8 cellular contexts compared by ENCODE assay signal in the genomic region with DNA sequence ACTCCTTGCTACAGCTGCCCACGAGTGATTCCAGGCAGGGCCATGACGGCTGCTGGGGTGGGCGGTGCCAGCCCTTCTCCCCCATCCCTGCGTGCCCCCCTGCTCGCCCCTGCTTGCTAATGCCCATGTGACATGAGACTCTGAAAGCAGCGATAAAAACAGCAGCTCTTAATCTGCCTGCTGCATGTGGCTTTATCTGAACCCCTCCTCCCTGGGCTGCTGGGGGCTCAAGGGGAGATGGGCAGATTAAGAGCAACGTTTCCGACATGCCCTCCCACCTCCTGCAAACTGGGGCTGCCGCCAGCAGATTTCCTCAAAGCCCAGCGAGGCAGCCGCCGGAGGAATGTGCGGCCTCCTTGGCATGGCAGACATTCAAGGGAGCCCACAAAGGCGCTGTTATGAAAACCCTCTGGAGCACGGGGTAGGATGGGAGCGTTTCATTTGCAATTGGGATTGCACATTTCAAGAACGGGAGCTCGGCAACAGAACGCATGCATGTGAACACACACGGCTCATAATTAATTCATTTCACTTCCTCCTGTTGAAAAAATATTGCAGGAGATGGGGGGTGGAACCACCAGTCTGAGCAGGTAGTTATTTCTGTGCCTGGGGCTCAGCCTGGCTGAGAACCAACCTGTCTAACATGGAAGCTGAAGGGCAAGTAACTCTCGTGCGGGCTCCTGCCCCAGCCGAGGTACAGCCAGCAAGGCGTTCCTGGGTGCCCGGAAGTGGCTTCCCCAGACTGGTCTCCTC.
A peak's percentile ranks its signal among the peaks of the same experiment; 100 is the strongest.
DNase-seq lines count a peak whose midpoint lies in the region; ATAC-seq and TF ChIP-seq lines count a peak whose summit lies in the region.

No MANE protein-coding gene starts in this region.

- no peak for DNase-seq in CD4-positive, alpha-beta memory T cell
- peak; percentile 59 to 72 for DNase-seq in SJSA1 (ENCODE audit: low read depth in 1 of 2, low spot score in 2 of 2)
- DNase-seq in endodermal cell = peak; percentile 52
- peak; percentile 93 for DNase-seq in myocyte (ENCODE audit: low read depth)
- DNase-seq in mesenteric fat pad (ENCODE audit: low spot score) = no peak
- DNase-seq in effector CD4-positive, alpha-beta T cell = no peak

- peaks cover 8% of the 10 kb centered on the region for H3K4me1 ChIP-seq in CD4-positive, alpha-beta memory T cell (ENCODE audit: insufficient read depth, low read length)
- H3K4me1 ChIP-seq in SJSA1 (replicated peaks) (peaks cover 18% of the 10 kb centered on the region), endodermal cell (ENCODE audit: control insufficient read depth, insufficient read depth, low read length) (no peaks in the 10 kb centered on the region)

- H3K4me3 ChIP-seq in CD4-positive, alpha-beta memory T cell (ENCODE audit: low read length in 2 of 2) = no peak overlapping the region
- H3K4me3 ChIP-seq in SJSA1 (no peak overlapping the region), endodermal cell (ENCODE audit: low read length) (no peak overlapping the region)

- TF ChIP-seq CTCF in endodermal cell (conservative IDR thresholded peaks at IDR 0.05) = no peak

- H3K9ac ChIP-seq in endodermal cell (ENCODE audit: extremely low read depth, low read length, poor library complexity, severe bottlenecking) = no peak overlapping the region

- no peak overlapping the region for H3K27ac ChIP-seq in CD4-positive, alpha-beta memory T cell (ENCODE audit: low read depth, low read length)
- H3K27ac ChIP-seq in SJSA1 = no peak overlapping the region
- peak overlapping the region; percentile 15 for H3K27ac ChIP-seq in endodermal cell (ENCODE audit: low read depth, low read length)

- peaks cover 1 to 11% (median 9%) of the 10 kb centered on the region in 4 donors for H3K4me1 Mint-ChIP-seq in CD4-positive, alpha-beta memory T cell
- H3K4me1 Mint-ChIP-seq in endodermal cell = peaks cover 4% of the 10 kb centered on the region

- peak; percentile 56 for ATAC-seq in GM21515 (IDR thresholded peaks at IDR 0.05; ENCODE audit: unreplicated experiment)
- ATAC-seq in HG03095 (IDR thresholded peaks at IDR 0.05; ENCODE audit: unreplicated experiment) = no peak

- CTCF ChIA-PET in CD4-positive, alpha-beta memory T cell (lab: Charles Lee; ENCODE audit: partially characterized antibody) = no interaction called here

- POLR2A ChIA-PET in CD4-positive, alpha-beta memory T cell (lab: Charles Lee; ENCODE audit: partially characterized antibody) = no interaction called here

- H3K9me3 ChIP-seq in CD4-positive, alpha-beta memory T cell (ENCODE audit: control insufficient read depth in 1 of 2, low read length in 2 of 2) = no peaks in the 10 kb centered on the region
- H3K9me3 ChIP-seq in SJSA1 (replicated peaks) (no peaks in the 10 kb centered on the region), endodermal cell (ENCODE audit: control insufficient read depth, low read length) (no peaks in the 10 kb centered on the region)

- 79 to 85% methylated on average over 20 to 25 of the region's 25 CpGs for WGBS in endodermal cell (ENCODE audit: insufficient coverage in 1 of 2, insufficient read length in 1 of 2), 2 experiments

- H3K9me3 Mint-ChIP-seq in CD4-positive, alpha-beta memory T cell = no peaks in the 10 kb centered on the region
- no peaks in the 10 kb centered on the region for H3K9me3 Mint-ChIP-seq in endodermal cell

- no peaks in the 10 kb centered on the region for H3K36me3 Mint-ChIP-seq in CD4-positive, alpha-beta memory T cell
- no peaks in the 10 kb centered on the region for H3K36me3 Mint-ChIP-seq in endodermal cell (ENCODE audit: low read depth)

- H3K27me3 Mint-ChIP-seq in CD4-positive, alpha-beta memory T cell = peaks cover 9 to 12% of the 10 kb centered on the region in 2 donors
- peaks cover 36% of the 10 kb centered on the region for H3K27me3 Mint-ChIP-seq in endodermal cell (ENCODE audit: insufficient read depth)

- no peaks in the 10 kb centered on the region for H3K27me3 ChIP-seq in CD4-positive, alpha-beta memory T cell (ENCODE audit: insufficient read depth, low read length)
- H3K27me3 ChIP-seq in SJSA1 (replicated peaks) = no peaks in the 10 kb centered on the region
- peaks cover 31% of the 10 kb centered on the region for H3K27me3 ChIP-seq in endodermal cell (ENCODE audit: control insufficient read depth, insufficient read depth, low read length, poor library complexity, severe bottlenecking)

- intact Hi-C loops in CD4-positive, alpha-beta memory T cell (cut with micrococcal nuclease) = no loop called here

- H3K4me3 Mint-ChIP-seq in CD4-positive, alpha-beta memory T cell = peak overlapping the region; percentile 49 to 80 (median 73)
- H3K4me3 Mint-ChIP-seq in endodermal cell = no peak overlapping the region

- H3K27ac Mint-ChIP-seq in CD4-positive, alpha-beta memory T cell = peak overlapping the region in 3 of 7 donors; percentile 1 to 52 (median 31)
- no peak overlapping the region for H3K27ac Mint-ChIP-seq in endodermal cell

- no peaks in the 10 kb centered on the region for H3K36me3 ChIP-seq in CD4-positive, alpha-beta memory T cell (ENCODE audit: insufficient read depth, low read length)
- H3K36me3 ChIP-seq in SJSA1 = no peaks in the 10 kb centered on the region
- H3K36me3 ChIP-seq in endodermal cell (ENCODE audit: control insufficient read depth, insufficient read depth, low read length) = no peaks in the 10 kb centered on the region

Comparison
In these comparisons a context has a peak if more than half of its experiments do, and no peak if none do; other contexts are left out.
1. DNase-seq: peak in SJSA1 (2 of 2), endodermal cell (single experiment) and myocyte (single experiment); none in CD4-positive, alpha-beta memory T cell (0 of 5), mesenteric fat pad (single experiment) and effector CD4-positive, alpha-beta T cell (single experiment).